1 cellular context compared by ENCODE assay signal in genomic region chr3:46477145-46477544, GRCh38.
TF ChIP-seq lines count a peak whose summit lies in the region.

No MANE protein-coding gene starts in this region.

TF ChIP-seq in K562, 482 proteins besides CTCF, POLR2A, EP300 and RAD21:
- TF ChIP-seq PKNOX1 (IDR thresholded peaks at IDR 0.05), result peak; percentile 49; the same call in 1 of the 2 replicates
- no peak for TF ChIP-seq SIN3A (IDR thresholded peaks at IDR 0.05; ENCODE audit: borderline replicate concordance in 2 of 2, control insufficient read depth in 1 of 2, low read depth in 2 of 2, low read length in 2 of 2)
TF ChIP-seq in K562: peak in this region for 1.
